10 cellular contexts compared by ENCODE assay signal in genomic region chr12:11555743-11556625, GRCh38.
DNase-seq lines count a peak whose midpoint lies in the region; ATAC-seq and TF ChIP-seq lines count a peak whose summit lies in the region.
"Had no signal": no experiment of that assay in that cellular context is flagged by ENCODE, and none has a peak within 500 bp of the region (broad histone marks: within the 10 kb centered on the region; RNA-seq: fewer than 3 reads in every experiment).

No MANE protein-coding gene starts in this region.

- DNase-seq in SK-N-SH (no peak), RPMI8226 (peak; percentile 13), esophagus squamous epithelium (lab: John Stamatoyannopoulos, UW) (no peak), ureter (ENCODE audit: low spot score) (no peak), inferior parietal cortex (ENCODE audit: extremely low spot score) (no peak), medulla oblongata (ENCODE audit: extremely low spot score) (no peak)
- no peak for DNase-seq in stimulated activated naive CD8-positive, alpha-beta T cell treated with anti-CD3 and anti-CD28 coated beads, Interleukin-15, amount 100 ng/mL, for 72 hours

- peaks cover 3% of the 10 kb centered on the region for H3F3A ChIP-seq in SK-N-SH (replicated peaks; ENCODE audit: insufficient read depth)

- H3K4me1 Mint-ChIP-seq in stimulated activated naive CD8-positive, alpha-beta T cell treated with anti-CD3 and anti-CD28 coated beads, Interleukin-15, amount 100 ng/mL, for 72 hours, result peaks cover 27% of the 10 kb centered on the region

- no peaks in the 10 kb centered on the region for H3K9me2 ChIP-seq in SK-N-SH

- H3K27me3 Mint-ChIP-seq in stimulated activated naive CD8-positive, alpha-beta T cell treated with anti-CD3 and anti-CD28 coated beads, Interleukin-15, amount 100 ng/mL, for 72 hours, result no peaks in the 10 kb centered on the region

- ATAC-seq in SK-N-SH treated with all-trans-retinoic acid at 6 μM for 48 hours, result peak; percentile 20; the same call in 1 of the 3 replicates
- peak; percentile 80 for ATAC-seq in stimulated activated naive CD8-positive, alpha-beta T cell treated with anti-CD3 and anti-CD28 coated beads, Interleukin-15, amount 100 ng/mL, for 72 hours

- TF ChIP-seq CTCF in SK-N-SH (IDR thresholded peaks at IDR 0.05) (no peak), esophagus squamous epithelium (IDR thresholded peaks at IDR 0.05) (no peak)

- WGBS in SK-N-SH (ENCODE audit: low lambda C conversion rate), result 61% methylated on average over 11 of the region's 11 CpGs
- 20 to 26% methylated on average over 8 to 11 of the region's 11 CpGs for WGBS in esophagus squamous epithelium, 2 donors

- no peak overlapping the region for H2AFZ ChIP-seq in SK-N-SH (ENCODE audit: low read depth)

- H3K9ac ChIP-seq in SK-N-SH, result no peak overlapping the region
- H3K9ac ChIP-seq: BLaER1 treated with 17β-estradiol and CSF1 and Interleukin-3, amounts not matched to agents 10 nM and 100 nM; KMS-11 had no signal

- H3K27me3 ChIP-seq in SK-N-SH (ENCODE audit: insufficient read depth), result no peaks in the 10 kb centered on the region
- no peaks in the 10 kb centered on the region for H3K27me3 ChIP-seq in esophagus squamous epithelium
- H3K27me3 ChIP-seq: BLaER1 treated with 17β-estradiol and CSF1 and Interleukin-3, amounts not matched to agents 10 nM and 100 nM had no signal

- H3K36me3 ChIP-seq in SK-N-SH (replicated peaks in 1 of 2; ENCODE audit: control insufficient read depth in 1 of 2, insufficient read depth in 2 of 2, low read length in 1 of 2) (no peaks in the 10 kb centered on the region), esophagus squamous epithelium (no peaks in the 10 kb centered on the region)
- H3K36me3 ChIP-seq: BLaER1 treated with 17β-estradiol and CSF1 and Interleukin-3, amounts not matched to agents 10 nM and 100 nM had no signal

- no peak overlapping the region for H3K4me3 ChIP-seq in SK-N-SH (ENCODE audit: low read depth in 2 of 2, low read length in 1 of 2)
- peak overlapping the region in 3 of 4 donors; percentile 27 to 58 (median 32) for H3K4me3 ChIP-seq in esophagus squamous epithelium
- H3K4me3 ChIP-seq: BLaER1 treated with 17β-estradiol and CSF1 and Interleukin-3, amounts not matched to agents 10 nM and 100 nM had no signal

- no peak overlapping the region for H3K27ac ChIP-seq in SK-N-SH (ENCODE audit: low read depth in 2 of 2, low read length in 1 of 2)
- peak overlapping the region; percentile 34 to 65 (median 60) for H3K27ac ChIP-seq in esophagus squamous epithelium
- H3K27ac ChIP-seq: BLaER1 treated with 17β-estradiol and CSF1 and Interleukin-3, amounts not matched to agents 10 nM and 100 nM; KMS-11 had no signal

- peak overlapping the region; percentile 46 to 67 for H3K4me3 Mint-ChIP-seq in stimulated activated naive CD8-positive, alpha-beta T cell treated with anti-CD3 and anti-CD28 coated beads, Interleukin-15, amount 100 ng/mL, for 72 hours

- TF ChIP-seq RAD21 in SK-N-SH (IDR thresholded peaks at IDR 0.05; ENCODE audit: low read length), result no peak

- H3K4me1 ChIP-seq in SK-N-SH (ENCODE audit: control insufficient read depth in 1 of 2, insufficient read depth in 2 of 2, low read depth in 1 of 2, low read length in 1 of 2), result peaks cover 0 to 2% of the 10 kb centered on the region in 2 experiments; a peak in 1 of 4 replicates
- peaks cover 0 to 30% (median 9%) of the 10 kb centered on the region in 3 donors for H3K4me1 ChIP-seq in esophagus squamous epithelium

- H3K4me2 ChIP-seq in SK-N-SH, result no peak overlapping the region; the same call in 1 of the 2 replicates
- H3K4me2 ChIP-seq: BLaER1 treated with 17β-estradiol and CSF1 and Interleukin-3, amounts not matched to agents 10 nM and 100 nM; KMS-11 had no signal

- H4K20me1 ChIP-seq in SK-N-SH (ENCODE audit: insufficient read depth), result no peaks in the 10 kb centered on the region
- H4K20me1 ChIP-seq: BLaER1 treated with 17β-estradiol and CSF1 and Interleukin-3, amounts not matched to agents 10 nM and 100 nM had no signal

- no peaks in the 10 kb centered on the region for H3K9me3 Mint-ChIP-seq in stimulated activated naive CD8-positive, alpha-beta T cell treated with anti-CD3 and anti-CD28 coated beads, Interleukin-15, amount 100 ng/mL, for 72 hours

- POLR2A ChIA-PET in SK-N-SH (lab: Yijun Ruan, JAX), result no interaction called here

- TF ChIP-seq POLR2A in esophagus squamous epithelium (IDR thresholded peaks at IDR 0.05), result no peak

- H3K9me3 ChIP-seq in SK-N-SH (no peaks in the 10 kb centered on the region), esophagus squamous epithelium (no peaks in the 10 kb centered on the region)
- H3K9me3 ChIP-seq: BLaER1 treated with 17β-estradiol and CSF1 and Interleukin-3, amounts not matched to agents 10 nM and 100 nM had no signal

- peak overlapping the region in 1 of 2 donors; percentile 64 for H3K27ac Mint-ChIP-seq in stimulated activated naive CD8-positive, alpha-beta T cell treated with anti-CD3 and anti-CD28 coated beads, Interleukin-15, amount 100 ng/mL, for 72 hours

- no peak for TF ChIP-seq EP300 in SK-N-SH (IDR thresholded peaks at IDR 0.05; ENCODE audit: borderline replicate concordance in 1 of 2, low read depth in 1 of 2, low read length in 1 of 2)

- no peaks in the 10 kb centered on the region for H3K79me2 ChIP-seq in SK-N-SH (ENCODE audit: insufficient read depth)

- CTCF ChIA-PET in SK-N-SH (lab: Yijun Ruan, JAX), result interaction anchor here (1.1 to 5.6 kb wide), 8 partner anchors 8 to 1149 kb away, joined by 3 to 33 read pairs (median 4); no protein-coding TSS in a partner anchor

- intact Hi-C loops in esophagus squamous epithelium (cut with DNase I), result loop anchor here (10.0 kb wide), 1 partner anchor 479 kb away; no protein-coding TSS in a partner anchor

TF ChIP-seq in SK-N-SH treated with all-trans-retinoic acid at 6 μM for 48 hours, 23 proteins besides CTCF, POLR2A, EP300 and RAD21 (continues in another document):
- TF ChIP-seq ZNF70 (CRISPR knock-in tag; IDR thresholded peaks at IDR 0.05) (no peak), TCF4 (CRISPR knock-in tag; IDR thresholded peaks at IDR 0.05; ENCODE audit: borderline replicate concordance) (no peak), GLIS3 (CRISPR knock-in tag; IDR thresholded peaks at IDR 0.05) (no peak), RARB (CRISPR knock-in tag; IDR thresholded peaks at IDR 0.05) (no peak), OSR1 (CRISPR knock-in tag; IDR thresholded peaks at IDR 0.05) (no peak), ESRRG (CRISPR knock-in tag; IDR thresholded peaks at IDR 0.05) (no peak), ISL1 (CRISPR knock-in tag; IDR thresholded peaks at IDR 0.05) (no peak), ZC3H10 (CRISPR knock-in tag; IDR thresholded peaks at IDR 0.05) (no peak), CSDC2 (CRISPR knock-in tag; IDR thresholded peaks at IDR 0.05) (no peak), ZFP30 (CRISPR knock-in tag; IDR thresholded peaks at IDR 0.05) (no peak), BACH2 (CRISPR knock-in tag; IDR thresholded peaks at IDR 0.05; ENCODE audit: borderline replicate concordance) (no peak), PATZ1 (CRISPR knock-in tag; IDR thresholded peaks at IDR 0.05; ENCODE audit: borderline replicate concordance) (no peak), ARNTL (CRISPR knock-in tag; IDR thresholded peaks at IDR 0.05; ENCODE audit: borderline replicate concordance, low read depth) (no peak)

TF ChIP-seq in SK-N-SH, 30 proteins besides CTCF, POLR2A, EP300 and RAD21 (continues in another document):
- TF ChIP-seq JUND (IDR thresholded peaks at IDR 0.05), result no peak
- TF ChIP-seq USF2 (IDR thresholded peaks at IDR 0.05; ENCODE audit: borderline replicate concordance, low read depth, low read length), result no peak
- TF ChIP-seq MAX (IDR thresholded peaks at IDR 0.05; ENCODE audit: low read depth), result no peak
- no peak for TF ChIP-seq GATA2 (CRISPR knock-in tag; IDR thresholded peaks at IDR 0.05)
- no peak for TF ChIP-seq SMC3 (IDR thresholded peaks at IDR 0.05; ENCODE audit: low read depth, low read length)
- no peak for TF ChIP-seq RXRA (IDR thresholded peaks at IDR 0.05; ENCODE audit: borderline replicate concordance, low read depth)
- TF ChIP-seq IRF3 (IDR thresholded peaks at IDR 0.05; ENCODE audit: low read depth, low read length), result no peak
- TF ChIP-seq GABPA (IDR thresholded peaks at IDR 0.05; ENCODE audit: low read depth), result no peak
- TF ChIP-seq, protein P1, sequence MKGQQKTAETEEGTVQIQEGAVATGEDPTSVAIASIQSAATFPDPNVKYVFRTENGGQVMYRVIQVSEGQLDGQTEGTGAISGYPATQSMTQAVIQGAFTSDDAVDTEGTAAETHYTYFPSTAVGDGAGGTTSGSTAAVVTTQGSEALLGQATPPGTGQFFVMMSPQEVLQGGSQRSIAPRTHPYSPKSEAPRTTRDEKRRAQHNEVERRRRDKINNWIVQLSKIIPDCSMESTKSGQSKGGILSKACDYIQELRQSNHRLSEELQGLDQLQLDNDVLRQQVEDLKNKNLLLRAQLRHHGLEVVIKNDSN (IDR thresholded peaks at IDR 0.05; ENCODE audit: borderline replicate concordance, low read depth), result no peak
- no peak for TF ChIP-seq ELF1 (IDR thresholded peaks at IDR 0.05)
- no peak for TF ChIP-seq SIN3A (IDR thresholded peaks at IDR 0.05; ENCODE audit: borderline replicate concordance, low read depth, low read length)
- TF ChIP-seq EZH2phosphoT487 (IDR thresholded peaks at IDR 0.05; ENCODE audit: borderline replicate concordance, low read depth), result no peak

Comparison
In these comparisons a context has a peak if more than half of its experiments do, and no peak if none do; other contexts are left out.
1. H3K27ac ChIP-seq: peak in esophagus squamous epithelium (4 of 4); none in SK-N-SH (0 of 2).
2. H3K4me3 ChIP-seq: peak in esophagus squamous epithelium (3 of 4); none in SK-N-SH (0 of 2).